In genomic region chr16:67873435-67874146, GRCh38 we compare ENCODE assay signal across 9 cellular contexts. TPM values are rescaled to one million over a fixed set of nuclear protein-coding genes. Genes with fewer than 3 reads are reported as not detected.
DNase-seq lines count a peak whose midpoint lies in the region; ATAC-seq, FAIRE-seq and TF ChIP-seq lines count a peak whose summit lies in the region.
"Had no signal": no experiment of that assay in that cellular context is flagged by ENCODE, and none has a peak within 500 bp of the region (broad histone marks: within the 10 kb centered on the region; RNA-seq: fewer than 3 reads in every experiment).

No MANE protein-coding gene starts in this region.

- 8% methylated on average over 20 of the region's 20 CpGs for WGBS in right cardiac atrium
- WGBS in small intestine, 3 donors, result 2 to 7% (median 2%) methylated on average over 20 of the region's 20 CpGs

- intact Hi-C loops in right cardiac atrium (cut with DNase I), result no loop called here

- H3K27me3 ChIP-seq in AG04450 (ENCODE audit: control insufficient read depth, insufficient read depth, low read length) (no peaks in the 10 kb centered on the region), right cardiac atrium (ENCODE audit: control insufficient read depth, insufficient read depth) (no peaks in the 10 kb centered on the region), small intestine (ENCODE audit: control insufficient read depth in 2 of 2, insufficient read depth in 2 of 2, low read length in 2 of 2) (no peaks in the 10 kb centered on the region)

- H3K27ac ChIP-seq in AG04450 (ENCODE audit: low read depth, low read length) (peak overlapping the region; percentile 39), right cardiac atrium (ENCODE audit: low read length) (peak overlapping the region; percentile 61), small intestine (ENCODE audit: low read depth in 1 of 2, low read length in 1 of 2) (peak overlapping the region; percentile 49 to 87)

- TF ChIP-seq CTCF in AG04450 (IDR thresholded peaks at IDR 0.05; ENCODE audit: low read depth, low read length) (no peak), WI38 (IDR thresholded peaks at IDR 0.05; ENCODE audit: low read depth, low read length) (no peak)

- peaks cover 8 to 9% of the 10 kb centered on the region in 2 donors for H3K36me3 ChIP-seq in small intestine (ENCODE audit: control insufficient read depth in 2 of 2, insufficient read depth in 2 of 2, low read length in 2 of 2)

- no peaks in the 10 kb centered on the region; the same call in 1 of the 2 replicates for H3K9me3 ChIP-seq in AG04450 (ENCODE audit: control insufficient read depth, insufficient read depth, low read length)
- no peaks in the 10 kb centered on the region for H3K9me3 ChIP-seq in right cardiac atrium (ENCODE audit: control insufficient read depth, low read length)
- no peaks in the 10 kb centered on the region for H3K9me3 ChIP-seq in small intestine (ENCODE audit: control insufficient read depth, low read depth)

- DNase-seq in AG04450 (ENCODE audit: low read depth, low spot score), result no peak
- DNase-seq in right cardiac atrium, result no peak
- DNase-seq in small intestine, result peak; percentile 60
- DNase-seq in A172 (ENCODE audit: low spot score), result no peak
- no peak for DNase-seq in stimulated activated CD4-positive, alpha-beta T cell treated with anti-CD3 and anti-CD28 coated beads, Interleukin-15, amount 100 ng/mL, for 24 hours

- no peak for FAIRE-seq in small intestine (lab: Jason Lieb, UNC)

- peak; percentile 12 for ATAC-seq in GM21447 (IDR thresholded peaks at IDR 0.05; ENCODE audit: unreplicated experiment)
- ATAC-seq in right cardiac atrium, result no peak
- ATAC-seq in HG02884 (IDR thresholded peaks at IDR 0.05; ENCODE audit: unreplicated experiment), result no peak

- H3K4me3 ChIP-seq in AG04450 (ENCODE audit: low read depth, low read length), result peak overlapping the region; percentile 95
- peak overlapping the region; percentile 97 for H3K4me3 ChIP-seq in WI38 (ENCODE audit: low read depth, low read length)
- peak overlapping the region; percentile 85 for H3K4me3 ChIP-seq in right cardiac atrium (ENCODE audit: low read length)
- H3K4me3 ChIP-seq in small intestine (ENCODE audit: low read depth in 1 of 2, low read length in 2 of 2), result peak overlapping the region; percentile 86 to 93

- H3K4me1 ChIP-seq in right cardiac atrium (ENCODE audit: control insufficient read depth, insufficient read depth, low read length) (peaks cover 9% of the 10 kb centered on the region), small intestine (ENCODE audit: control insufficient read depth in 2 of 2, insufficient read depth in 1 of 2, low read depth in 1 of 2, low read length in 1 of 2) (peaks cover 0 to 9% of the 10 kb centered on the region in 2 donors)

- CTCF ChIA-PET in AG04450 (lab: Charles Lee), result interaction anchor here (0.8 to 2.8 kb wide), 2 partner anchors 10 to 55 kb away, joined by 3 to 25 read pairs; partner anchors contain the start of gene NRN1L

- POLR2A ChIA-PET in AG04450 (lab: Yijun Ruan, JAX), result interaction anchor here (0.6 to 1.4 kb wide), 5 partner anchors 14 to 62 kb away, joined by 3 to 6 read pairs (median 3); partner anchors contain the start of gene CENPT

RNA-seq across cellular contexts. Expression of gene EDC4, which starts 0.7 kb away (rescaled TPM):
- polyA plus RNA-seq in AG04450 (2011; rRNA removed), result 18.7 and 31.6 TPM in 2 replicates
- 68.6 and 108 TPM in 2 replicates for polyA minus RNA-seq in AG04450 (2011; rRNA and poly(A)+ RNA removed)
- total RNA-seq in right cardiac atrium, result 10 to 100 TPM; 29.7 to 35.6 (median 31.9) TPM
- polyA plus RNA-seq in right cardiac atrium, result 21.7 TPM
- 10 to 100 TPM; 30.6 to 76.5 (median 50.8) TPM for polyA plus RNA-seq in small intestine
- 31.8 and 50.7 TPM in 2 replicates for total RNA-seq in A172 (2014; rRNA removed; shearing (Covaris generic))

RNA-seq across cellular contexts. Expression of gene NRN1L, which starts 11.1 kb away (rescaled TPM):
- polyA plus RNA-seq in AG04450 (2011; rRNA removed) (0.21 TPM in 1 of 2 replicates, not detected in the other), right cardiac atrium (0.41 TPM), small intestine (1 to 10 TPM in 2 of 3 donors, under 1 TPM in 1; 0.69 to 6.0 (median 2.4) TPM)
- not detected in 2 replicates for polyA minus RNA-seq in AG04450 (2011; rRNA and poly(A)+ RNA removed)
- under 1 TPM in 1 of 4 donors, not detected in 3; 0.53 TPM for total RNA-seq in right cardiac atrium
- not detected in 2 replicates for total RNA-seq in A172 (2014; rRNA removed; shearing (Covaris generic))
- total RNA-seq: pulmonary artery endothelial cell had no signal

RNA-seq across cellular contexts. Expression of gene PSKH1, which starts 19.5 kb away (rescaled TPM):
- polyA plus RNA-seq in AG04450 (2011; rRNA removed), result 18.2 and 26.6 TPM in 2 replicates
- polyA minus RNA-seq in AG04450 (2011; rRNA and poly(A)+ RNA removed), result 34.7 and 47.0 TPM in 2 replicates
- total RNA-seq in right cardiac atrium, result 10 to 100 TPM; 23.8 to 31.1 (median 27.0) TPM
- 26.8 TPM for polyA plus RNA-seq in right cardiac atrium
- polyA plus RNA-seq in small intestine, result 10 to 100 TPM; 13.8 to 28.4 (median 18.8) TPM
- total RNA-seq in A172 (2014; rRNA removed; shearing (Covaris generic)), result 3.3 and 3.5 TPM in 2 replicates

RNA-seq across cellular contexts. Expression of gene CENPT, which starts 26.1 kb away (rescaled TPM):
- 17.9 and 21.7 TPM in 2 replicates for polyA plus RNA-seq in AG04450 (2011; rRNA removed)
- 21.1 and 27.6 TPM in 2 replicates for polyA minus RNA-seq in AG04450 (2011; rRNA and poly(A)+ RNA removed)
- total RNA-seq in right cardiac atrium, result 10 to 100 TPM; 24.3 to 29.0 (median 27.4) TPM
- polyA plus RNA-seq in right cardiac atrium, result 26.7 TPM
- 100 to 1,000 TPM in 1 of 3 donors, 10 to 100 TPM in 2; 25.3 to 111 (median 45.1) TPM for polyA plus RNA-seq in small intestine
- 25.5 and 27.9 TPM in 2 replicates for total RNA-seq in A172 (2014; rRNA removed; shearing (Covaris generic))

RNA-seq across cellular contexts. Expression of gene NUTF2, which starts 26.9 kb away (rescaled TPM):
- polyA plus RNA-seq in AG04450 (2011; rRNA removed) (151 and 190 TPM in 2 replicates), right cardiac atrium (125 TPM), small intestine (100 to 1,000 TPM in 1 of 3 donors, 10 to 100 TPM in 2; 77.3 to 104 (median 99.6) TPM)
- polyA minus RNA-seq in AG04450 (2011; rRNA and poly(A)+ RNA removed), result 368 and 417 TPM in 2 replicates
- 10 to 100 TPM; 66.6 to 80.7 (median 68.2) TPM for total RNA-seq in right cardiac atrium
- total RNA-seq in A172 (2014; rRNA removed; shearing (Covaris generic)), result 68.5 and 72.4 TPM in 2 replicates
